In genomic region chr7:16916733-16917132, GRCh38 we compare ENCODE assay signal across 24 cellular contexts. TPM values are rescaled to one million over a fixed set of nuclear protein-coding genes. Genes with fewer than 3 reads are reported as not detected.
DNase-seq lines count a peak whose midpoint lies in the region; ATAC-seq and TF ChIP-seq lines count a peak whose summit lies in the region.
"Had no signal": no experiment of that assay in that cellular context is flagged by ENCODE, and none has a peak within 500 bp of the region (broad histone marks: within the 10 kb centered on the region; RNA-seq: fewer than 3 reads in every experiment).

No MANE protein-coding gene starts in this region.

- H3K9me2 ChIP-seq in PC-3 (replicated peaks; ENCODE audit: low read length), result no peaks in the 10 kb centered on the region

- H3K36me3 ChIP-seq in PC-3 (ENCODE audit: low read depth, low read length), result no peaks in the 10 kb centered on the region
- H3K36me3 ChIP-seq: ascending aorta, gastrocnemius medialis, ovary, stomach, tibial nerve had no signal

- no peaks in the 10 kb centered on the region for H4K20me1 ChIP-seq in PC-3 (ENCODE audit: low read length)

- CTCF ChIA-PET in PC-3 (lab: Charles Lee), result no interaction called here

- H3K9ac ChIP-seq in PC-3 (ENCODE audit: low read length), result peak overlapping the region; percentile 63

- H3K9me3 ChIP-seq in PC-3 (ENCODE audit: low read length), result no peaks in the 10 kb centered on the region
- H3K9me3 ChIP-seq: ascending aorta, gastrocnemius medialis, ovary, stomach had no signal

- peak overlapping the region; percentile 49 for H3K4me3 ChIP-seq in PC-3 (ENCODE audit: low read length)
- peak overlapping the region; percentile 22 for H3K4me3 ChIP-seq in skeletal muscle cell (ENCODE audit: low read depth, low read length)
- H3K4me3 ChIP-seq: ascending aorta, gastrocnemius medialis, ovary, stomach, tibial nerve had no signal

- H3K4me1 ChIP-seq in PC-3 (ENCODE audit: insufficient read depth, low read length), result peaks cover 60% of the 10 kb centered on the region
- peaks cover 45% of the 10 kb centered on the region for H3K4me1 ChIP-seq in foreskin keratinocyte
- H3K4me1 ChIP-seq: ascending aorta, gastrocnemius medialis had no signal

- H3F3A ChIP-seq in PC-3 (ENCODE audit: low read length, unreplicated experiment), result peaks cover 6% of the 10 kb centered on the region

- H3K79me2 ChIP-seq in PC-3 (ENCODE audit: low read length), result no peaks in the 10 kb centered on the region

- DNase-seq in NCI-H82 (lab: John Stamatoyannopoulos, UW) (peak; percentile 3), NCI-H82 treated with DMSO at 0.1 percent for 48 hours (lab: John Stamatoyannopoulos, UW; ENCODE audit: unreplicated experiment) (no peak), PC-3 (no peak), foreskin keratinocyte (no peak), skeletal muscle cell (ENCODE audit: low read depth) (no peak), HCEC 1CT (no peak)
- DNase-seq in activated CD4-positive, alpha-beta T cell treated with anti-CD3 and anti-CD28 coated beads, Interleukin-2, amount 50 U/mL, for 48 hours, result no peak
- DNase-seq: C1 segment of cervical spinal cord; cerebellar nuclear complex; gastrocnemius medialis; NCI-H1436 treated with DMSO at 0.1 percent for 48 hours; NCI-H2171 treated with DMSO at 0.1 percent for 48 hours; NCI-H526 treated with DMSO at 0.1 percent for 48 hours; ovary; SHP77 treated with DMSO at 0.1 percent for 48 hours; stimulated activated CD4-positive, alpha-beta T cell treated with anti-CD3 and anti-CD28 coated beads, Interleukin-12 subunit alpha, Interleukin-12 subunit beta, amount 100 ng/mL, for 4 hours; stomach had no signal

- peak overlapping the region; percentile 92 for H3K27ac ChIP-seq in PC-3 (ENCODE audit: low read length)
- H3K27ac ChIP-seq in foreskin keratinocyte, result peak overlapping the region; percentile 19
- H3K27ac ChIP-seq: ascending aorta, gastrocnemius medialis, ovary, stomach, tibial nerve had no signal

- H3K27me3 ChIP-seq in PC-3 (ENCODE audit: low read length), result no peaks in the 10 kb centered on the region
- H3K27me3 ChIP-seq in foreskin keratinocyte, result no peaks in the 10 kb centered on the region
- H3K27me3 ChIP-seq: ascending aorta, gastrocnemius medialis, ovary, stomach, tibial nerve had no signal

- intact Hi-C loops in PC-3 (cut with micrococcal nuclease), result loop anchor here (2.0 to 5.0 kb wide), 4 partner anchors 70 to 269 kb away; partner anchors contain the start of genes ANKMY2 and BZW2

- POLR2A ChIA-PET in PC-3 (lab: Charles Lee; ENCODE audit: unreplicated experiment), result no interaction called here

- peak overlapping the region; percentile 81 for H3K4me2 ChIP-seq in PC-3 (ENCODE audit: low read length)

- TF ChIP-seq CTCF in PC-3 (conservative IDR thresholded peaks at IDR 0.05; ENCODE audit: low read depth, low read length), result no peak
- no peak for TF ChIP-seq CTCF in foreskin keratinocyte (conservative IDR thresholded peaks at IDR 0.05)

- no peak for ATAC-seq in PC-3
- ATAC-seq in foreskin keratinocyte, result no peak
- no peak for ATAC-seq in HG02970 (IDR thresholded peaks at IDR 0.05; ENCODE audit: low FRiP score, unreplicated experiment)
- ATAC-seq: gastrocnemius medialis had no signal

- no TSS peak for BruUV-seq in PC-3 (replicated peaks; lab: Mats Ljungman, UMichigan)

- no peak overlapping the region for H2AFZ ChIP-seq in PC-3 (ENCODE audit: low read length)

RNA-seq across cellular contexts. Expression of gene AGR3, which starts 35.0 kb away (rescaled TPM):
- total RNA-seq in PC-3 (2014; rRNA removed), result not detected in 2 replicates
- not detected in 2 replicates for total RNA-seq in foreskin keratinocyte
- polyA plus RNA-seq in foreskin keratinocyte, result not detected in 2 replicates
- total RNA-seq: A172; ascending aorta; gastrocnemius medialis; kidney epithelial cell; lung microvascular endothelial cell; T-helper 1 cell treated with Interleukin-12 subunit alpha and Interleukin-12 subunit beta and Interleukin-4 antibody, amounts not matched to agents 30 ng/mL and 1 ng/mL, for 36 hours; tibial nerve had no signal
